In the genomic region with DNA sequence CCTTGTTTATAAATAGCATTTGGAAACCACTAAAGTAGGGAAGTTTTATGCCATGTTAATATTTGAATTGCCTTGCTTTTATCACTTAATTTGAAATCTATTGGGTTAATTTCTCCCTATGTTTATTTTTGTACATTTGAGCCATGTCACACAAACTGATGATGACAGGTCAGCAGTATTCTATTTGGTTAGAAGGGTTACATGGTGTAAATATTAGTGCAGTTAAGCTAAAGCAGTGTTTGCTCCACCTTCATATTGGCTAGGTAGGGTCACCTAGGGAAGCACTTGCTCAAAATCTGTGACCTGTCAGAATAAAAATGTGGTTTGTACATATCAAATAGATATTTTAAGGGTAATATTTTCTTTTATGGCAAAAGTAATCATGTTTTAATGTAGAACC, we compare ENCODE assay signal across 1 cellular context.
TF ChIP-seq lines count a peak whose summit lies in the region.

No MANE protein-coding gene starts in this region.

TF ChIP-seq in K562, 482 proteins besides CTCF, POLR2A, EP300 and RAD21:
- TF ChIP-seq MAFG (tag; conservative IDR thresholded peaks at IDR 0.05) (0 out of 2 replicates have a peak, but pooled peaks have one; percentile 12), ZNF316 (IDR thresholded peaks at IDR 0.05) (peak; percentile 53), DPF2 (IDR thresholded peaks at IDR 0.05) (no peak)
TF ChIP-seq in K562: peak in this region for 2.
